In genomic region chr1:15703562-15703961, GRCh38 we compare ENCODE assay signal across 10 cellular contexts. TPM values are rescaled to one million over a fixed set of nuclear protein-coding genes. Genes with fewer than 3 reads are reported as not detected.
A peak's percentile ranks its signal among the peaks of the same experiment; 100 is the strongest.
DNase-seq lines count a peak whose midpoint lies in the region; ATAC-seq and TF ChIP-seq lines count a peak whose summit lies in the region.
"Had no signal": no experiment of that assay in that cellular context is flagged by ENCODE, and none has a peak within 500 bp of the region (broad histone marks: within the 10 kb centered on the region; RNA-seq: fewer than 3 reads in every experiment).

No MANE protein-coding gene starts in this region.

- H3K9me2 ChIP-seq in GM23248 (ENCODE audit: insufficient read depth), result no peaks in the 10 kb centered on the region

- H3K4me1 ChIP-seq in GM23248 (ENCODE audit: insufficient read depth), result peaks cover 32% of the 10 kb centered on the region
- peaks cover 17% of the 10 kb centered on the region for H3K4me1 ChIP-seq in mammary epithelial cell (ENCODE audit: insufficient read depth, low read length)
- H3K4me1 ChIP-seq in skeletal muscle tissue (ENCODE audit: control insufficient read depth in 3 of 3, insufficient read depth in 3 of 3, low read length in 3 of 3), result peaks cover 45 to 73% (median 56%) of the 10 kb centered on the region in 3 donors

- H2AFZ ChIP-seq in GM23248, result peak overlapping the region; percentile 54
- H2AFZ ChIP-seq in mammary epithelial cell (ENCODE audit: low read depth, low read length), result peak overlapping the region; percentile 59
- H2AFZ ChIP-seq: PC-9 had no signal

- H3K9me3 ChIP-seq in GM23248 (ENCODE audit: low read depth) (no peaks in the 10 kb centered on the region), mammary epithelial cell (replicated peaks; ENCODE audit: insufficient read depth, low read length) (no peaks in the 10 kb centered on the region), skeletal muscle tissue (ENCODE audit: control insufficient read depth in 3 of 3, low read length in 3 of 3) (no peaks in the 10 kb centered on the region)

- ATAC-seq in activated naive CD8-positive, alpha-beta T cell treated with anti-CD3 and anti-CD28 coated beads, Interleukin-2, amount 50 U/mL, for 24 hours, result no peak
- ATAC-seq in HG02798 (IDR thresholded peaks at IDR 0.05; ENCODE audit: poor library complexity, unreplicated experiment) (no peak), GM18520 (IDR thresholded peaks at IDR 0.05; ENCODE audit: unreplicated experiment) (no peak)

- CTCF ChIA-PET in mammary epithelial cell (lab: Charles Lee; ENCODE audit: low non-redundant PET), result no interaction called here

- H3K36me3 ChIP-seq in GM23248 (ENCODE audit: low read depth) (no peaks in the 10 kb centered on the region), mammary epithelial cell (ENCODE audit: insufficient read depth, low read length) (no peaks in the 10 kb centered on the region), skeletal muscle tissue (ENCODE audit: control insufficient read depth in 3 of 3, insufficient read depth in 3 of 3, low read length in 3 of 3) (peaks cover 0 to 6% (median 4%) of the 10 kb centered on the region in 3 donors)

- H3K4me3 ChIP-seq in GM23248 (peak overlapping the region; percentile 49), mammary epithelial cell (replicated peaks in 1 of 3; ENCODE audit: insufficient read depth in 1 of 3, low read depth in 2 of 3, low read length in 3 of 3) (peak overlapping the region in 2 of 3 experiments; percentile 11 to 28), skeletal muscle tissue (ENCODE audit: low read length in 3 of 3) (peak overlapping the region; percentile 10 to 41 (median 29))
- H3K4me3 ChIP-seq: PC-9 had no signal

- no peak overlapping the region for H3K4me3 Mint-ChIP-seq in activated naive CD8-positive, alpha-beta T cell treated with anti-CD3 and anti-CD28 coated beads, Interleukin-2, amount 50 U/mL, for 24 hours

- H3K27me3 Mint-ChIP-seq in activated naive CD8-positive, alpha-beta T cell treated with anti-CD3 and anti-CD28 coated beads, Interleukin-2, amount 50 U/mL, for 24 hours, result no peaks in the 10 kb centered on the region

- H3K9me3 Mint-ChIP-seq in activated naive CD8-positive, alpha-beta T cell treated with anti-CD3 and anti-CD28 coated beads, Interleukin-2, amount 50 U/mL, for 24 hours, result no peaks in the 10 kb centered on the region

- peaks cover 12% of the 10 kb centered on the region for H3K36me3 Mint-ChIP-seq in activated naive CD8-positive, alpha-beta T cell treated with anti-CD3 and anti-CD28 coated beads, Interleukin-2, amount 50 U/mL, for 24 hours (ENCODE audit: low read depth)

- peaks cover 26% of the 10 kb centered on the region for H3F3A ChIP-seq in GM23248 (ENCODE audit: insufficient read depth)

- H3K9ac ChIP-seq in GM23248, result peak overlapping the region; percentile 81
- peak overlapping the region; percentile 56 for H3K9ac ChIP-seq in mammary epithelial cell (ENCODE audit: insufficient read depth, low read length)
- peak overlapping the region; percentile 63 to 79 (median 69) for H3K9ac ChIP-seq in skeletal muscle tissue (ENCODE audit: low read depth in 1 of 3, low read length in 3 of 3)

- no peak overlapping the region for H3K27ac Mint-ChIP-seq in activated naive CD8-positive, alpha-beta T cell treated with anti-CD3 and anti-CD28 coated beads, Interleukin-2, amount 50 U/mL, for 24 hours

- no TSS peak for BruUV-seq in mammary epithelial cell (replicated peaks; lab: Mats Ljungman, UMichigan)

- H4K20me1 ChIP-seq in GM23248 (ENCODE audit: insufficient read depth) (0 out of 2 replicates have a peak, but pooled peaks cover under 1% of the 10 kb centered on the region), mammary epithelial cell (ENCODE audit: insufficient read depth, low read length) (no peaks in the 10 kb centered on the region)

- no peaks in the 10 kb centered on the region for H3K27me3 ChIP-seq in GM23248 (replicated peaks; ENCODE audit: insufficient read depth)
- H3K27me3 ChIP-seq in mammary epithelial cell (ENCODE audit: insufficient read depth, low read length), result no peaks in the 10 kb centered on the region
- H3K27me3 ChIP-seq in skeletal muscle tissue (ENCODE audit: control insufficient read depth in 3 of 3, insufficient read depth in 3 of 3, low read length in 3 of 3), result no peaks in the 10 kb centered on the region

- peak overlapping the region; percentile 96 for H3K27ac ChIP-seq in GM23248
- peak overlapping the region; percentile 73 for H3K27ac ChIP-seq in mammary epithelial cell (ENCODE audit: insufficient read depth, low read depth, low read length)
- peak overlapping the region; percentile 89 for H3K27ac ChIP-seq in skeletal muscle tissue (ENCODE audit: low read depth, low read length)
- H3K27ac ChIP-seq: PC-9 had no signal

- peak overlapping the region; percentile 70 for H3K4me2 ChIP-seq in GM23248 (ENCODE audit: unreplicated experiment)
- peak overlapping the region; percentile 67 for H3K4me2 ChIP-seq in mammary epithelial cell (ENCODE audit: insufficient read depth, low read depth, low read length)
- H3K4me2 ChIP-seq: PC-9 had no signal

- 1 to 3% methylated on average over 9 of the region's 9 CpGs for whole genome bisulfite sequencing in GM23248 (ENCODE audit: low coverage in 1 of 2, low lambda C conversion rate in 2 of 2, missing lambda C conversion rate in 2 of 2), 2 experiments
- WGBS in mammary epithelial cell (ENCODE audit: low coverage, missing lambda C conversion rate), result 0% methylated on average over 9 of the region's 9 CpGs

- dilution Hi-C loops in mammary epithelial cell (cut with HindIII; ENCODE audit: low sequenced_read_pairs), result no loop called here

- TF ChIP-seq CTCF in mammary epithelial cell (conservative IDR thresholded peaks at IDR 0.05 in 1 of 2, IDR thresholded peaks at IDR 0.05 in 1 of 2; ENCODE audit: extremely low read depth in 1 of 2, insufficient read depth in 1 of 2, low read depth in 1 of 2, low read length in 2 of 2), result no peak

- peaks cover 90% of the 10 kb centered on the region for H3K79me2 ChIP-seq in GM23248 (ENCODE audit: insufficient read depth)
- peaks cover 75% of the 10 kb centered on the region for H3K79me2 ChIP-seq in mammary epithelial cell (ENCODE audit: insufficient read depth, low read length)

- H3K4me1 Mint-ChIP-seq in activated naive CD8-positive, alpha-beta T cell treated with anti-CD3 and anti-CD28 coated beads, Interleukin-2, amount 50 U/mL, for 24 hours, result peaks cover 11% of the 10 kb centered on the region

- in situ Hi-C loops in GM23248 (cut with MboI), result no loop called here
- in situ Hi-C loops in mammary epithelial cell (cut with MboI; ENCODE audit: low sequenced_read_pairs in 2 of 2), result no loop called here

- intact Hi-C loops in mammary epithelial cell (cut with micrococcal nuclease), result loop anchor here (2.0 to 5.0 kb wide), 2 partner anchors 86 to 109 kb away; partner anchors contain the start of gene DDI2

- DNase-seq in GM23248, result peak; percentile 98
- peak; percentile 79 for DNase-seq in mammary epithelial cell
- DNase-seq in iris pigment epithelial cell (ENCODE audit: low read depth), result peak; percentile 89
- no peak for DNase-seq in activated naive CD8-positive, alpha-beta T cell treated with anti-CD3 and anti-CD28 coated beads, Interleukin-2, amount 50 U/mL, for 24 hours
- DNase-seq in activated CD4-positive, alpha-beta T cell treated with anti-CD3 and anti-CD28 coated beads for 1 hour, result no peak

RNA-seq across cellular contexts. Expression of gene PLEKHM2, which starts 19.4 kb away (rescaled TPM):
- 52.9 and 67.9 TPM in 2 replicates for total RNA-seq in GM23248 (2014; rRNA removed; shearing (Covaris generic))
- polyA plus RNA-seq in GM23248 (2016; fragmentation: Nextera tagmentation; extraction: Ambion mirVana) (14.8 and 14.9 TPM in 2 replicates), mammary epithelial cell (36.3 TPM)
- total RNA-seq in mammary epithelial cell (10 to 100 TPM; 50.2 to 53.9 TPM), skeletal muscle tissue (36.0 TPM)
- polyA minus RNA-seq in mammary epithelial cell, result 62.1 TPM

RNA-seq across cellular contexts. Expression of gene SLC25A34, which starts 32.5 kb away (rescaled TPM):
- 0.13 and 0.54 TPM in 2 replicates for total RNA-seq in GM23248 (2014; rRNA removed; shearing (Covaris generic))
- 0.20 and 0.29 TPM in 2 replicates for polyA plus RNA-seq in GM23248 (2016; fragmentation: Nextera tagmentation; extraction: Ambion mirVana)
- under 1 TPM; 0.67 to 0.89 TPM for total RNA-seq in mammary epithelial cell
- polyA plus RNA-seq in mammary epithelial cell, result 0.39 TPM
- polyA minus RNA-seq in mammary epithelial cell, result not detected
- total RNA-seq in skeletal muscle tissue, result 1.6 TPM

RNA-seq across cellular contexts. Expression of gene TMEM82, which starts 38.7 kb away (rescaled TPM):
- not detected in 2 replicates for total RNA-seq in GM23248 (2014; rRNA removed; shearing (Covaris generic))
- polyA plus RNA-seq in GM23248 (2016; fragmentation: Nextera tagmentation; extraction: Ambion mirVana), result not detected in 2 replicates
- total RNA-seq in mammary epithelial cell, result not detected
- polyA plus RNA-seq in mammary epithelial cell, result not detected
- not detected for polyA minus RNA-seq in mammary epithelial cell
- not detected for total RNA-seq in skeletal muscle tissue
- total RNA-seq: lung microvascular endothelial cell, PC-9 had no signal

RNA-seq across cellular contexts. Expression of gene FBLIM1, which starts 55.0 kb away (rescaled TPM):
- total RNA-seq in GM23248 (2014; rRNA removed; shearing (Covaris generic)), result 59.6 and 69.9 TPM in 2 replicates
- 63.3 and 67.3 TPM in 2 replicates for polyA plus RNA-seq in GM23248 (2016; fragmentation: Nextera tagmentation; extraction: Ambion mirVana)
- 100 to 1,000 TPM; 196 to 351 TPM for total RNA-seq in mammary epithelial cell
- 141 TPM for polyA plus RNA-seq in mammary epithelial cell
- polyA minus RNA-seq in mammary epithelial cell, result 123 TPM
- 7.3 TPM for total RNA-seq in skeletal muscle tissue

Comparison
In these comparisons a context has a peak if more than half of its experiments do, and no peak if none do; other contexts are left out.
1. DNase-seq: peak in GM23248 (single experiment), mammary epithelial cell (single experiment) and iris pigment epithelial cell (single experiment); none in activated naive CD8-positive, alpha-beta T cell treated with anti-CD3 and anti-CD28 coated beads, Interleukin-2, amount 50 U/mL, for 24 hours (single experiment) and activated CD4-positive, alpha-beta T cell treated with anti-CD3 and anti-CD28 coated beads for 1 hour (single experiment).
2. Peak in every context shown above with its lines, with median percentiles within 50 percentile points of each other: H3K27ac ChIP-seq, H3K4me3 ChIP-seq and H3K9ac ChIP-seq.